In the genomic region with DNA sequence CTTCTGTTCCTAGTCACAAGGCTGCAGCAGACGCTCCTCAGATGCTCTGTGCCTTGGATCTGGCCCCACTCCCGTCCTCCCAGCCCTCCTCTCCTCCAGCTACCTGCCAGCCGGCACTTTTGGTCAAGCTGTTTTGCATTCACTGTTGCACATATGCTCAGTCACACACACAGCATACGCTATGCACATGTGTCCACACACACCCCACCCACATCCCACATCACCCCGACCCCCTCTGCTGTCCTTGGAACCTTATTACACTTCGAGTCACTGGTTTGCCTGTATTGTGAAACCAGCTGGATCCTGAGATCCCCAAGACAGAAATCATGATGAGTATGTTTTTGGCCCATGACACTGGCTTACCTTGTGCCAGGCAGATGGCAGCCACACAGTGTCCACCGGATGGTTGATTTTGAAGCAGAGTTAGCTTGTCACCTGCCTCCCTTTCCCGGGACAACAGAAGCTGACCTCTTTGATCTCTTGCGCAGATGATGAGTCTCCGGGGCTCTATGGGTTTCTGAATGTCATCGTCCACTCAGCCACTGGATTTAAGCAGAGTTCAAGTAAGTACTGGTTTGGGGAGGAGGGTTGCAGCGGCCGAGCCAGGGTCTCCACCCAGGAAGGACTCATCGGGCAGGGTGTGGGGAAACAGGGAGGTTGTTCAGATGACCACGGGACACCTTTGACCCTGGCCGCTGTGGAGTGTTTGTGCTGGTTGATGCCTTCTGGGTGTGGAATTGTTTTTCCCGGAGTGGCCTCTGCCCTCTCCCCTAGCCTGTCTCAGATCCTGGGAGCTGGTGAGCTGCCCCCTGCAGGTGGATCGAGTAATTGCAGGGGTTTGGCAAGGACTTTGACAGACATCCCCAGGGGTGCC, we compare ENCODE assay signal across 9 cellular contexts.
DNase-seq lines count a peak whose midpoint lies in the region; ATAC-seq, FAIRE-seq and TF ChIP-seq lines count a peak whose summit lies in the region.
"Had no signal": no experiment of that assay in that cellular context is flagged by ENCODE, and none has a peak within 500 bp of the region (broad histone marks: within the 10 kb centered on the region; RNA-seq: fewer than 3 reads in every experiment).

No MANE protein-coding gene starts in this region.

- no peak overlapping the region for H3K23ac ChIP-seq in H1 (ENCODE audit: insufficient read length)

- DNase-seq in NAMALWA (ENCODE audit: low spot score) (peak; percentile 82), H1 (ENCODE audit: low read depth in 1 of 2, low spot score in 2 of 2) (peak; percentile 25 to 91), medulla oblongata (ENCODE audit: extremely low spot score) (no peak)
- DNase-seq in activated CD8-positive, alpha-beta T cell treated with anti-CD3 and anti-CD28 coated beads for 36 hours, result peak; percentile 69
- DNase-seq in naive thymus-derived CD8-positive, alpha-beta T cell, result peak; percentile 32 to 75 (median 52)

- H2BK15ac ChIP-seq in H1 (ENCODE audit: low read length), result no peak overlapping the region

- H3K79me2 ChIP-seq in H1 (ENCODE audit: control insufficient read depth in 1 of 2, insufficient read depth in 2 of 2, low read length in 2 of 2), result no peaks in the 10 kb centered on the region

- H3K4me1 Mint-ChIP-seq in activated CD8-positive, alpha-beta T cell treated with anti-CD3 and anti-CD28 coated beads for 36 hours (ENCODE audit: low read depth), result no peaks in the 10 kb centered on the region
- peaks cover 0 to 5% (median 2%) of the 10 kb centered on the region in 4 donors for H3K4me1 Mint-ChIP-seq in naive thymus-derived CD8-positive, alpha-beta T cell

- H3K4me3 Mint-ChIP-seq in activated CD8-positive, alpha-beta T cell treated with anti-CD3 and anti-CD28 coated beads for 36 hours, result no peak overlapping the region
- no peak overlapping the region for H3K4me3 Mint-ChIP-seq in naive thymus-derived CD8-positive, alpha-beta T cell

- H3K9ac ChIP-seq in H1 (replicated peaks in 1 of 4; ENCODE audit: extremely low read depth in 1 of 4, low read depth in 3 of 4, low read length in 3 of 4) (no peak overlapping the region), stomach smooth muscle (ENCODE audit: low read length in 2 of 2) (peak overlapping the region in 1 of 2 donors; percentile 13)

- H3K27ac ChIP-seq in H1 (ENCODE audit: low read depth, low read length) (no peak overlapping the region), stomach smooth muscle (ENCODE audit: low read length) (peak overlapping the region; percentile 58)
- H3K27ac ChIP-seq: epithelial cell of prostate had no signal

- TF ChIP-seq POLR2A in H1 (IDR thresholded peaks at IDR 0.05; ENCODE audit: control extremely low read depth in 1 of 2, low read depth in 2 of 2, low read length in 2 of 2), result no peak

- H2BK5ac ChIP-seq in H1 (ENCODE audit: low read depth, low read length), result no peak overlapping the region

- H4K91ac ChIP-seq in H1 (replicated peaks; ENCODE audit: insufficient read length, low read length), result no peak overlapping the region

- intact Hi-C loops in activated CD8-positive, alpha-beta T cell treated with anti-CD3 and anti-CD28 coated beads for 36 hours (cut with micrococcal nuclease), result loop anchor here (10.0 kb wide), 1 partner anchor 335 kb away; no protein-coding TSS in a partner anchor

- FAIRE-seq in H1 (lab: Jason Lieb, UNC), result peak; percentile 32

- no peaks in the 10 kb centered on the region for H3K23me2 ChIP-seq in H1 (ENCODE audit: low read depth, low read length)

- CTCF ChIA-PET in activated CD8-positive, alpha-beta T cell treated with anti-CD3 and anti-CD28 coated beads for 36 hours (lab: Charles Lee), result interaction anchor here (0.5 to 3.3 kb wide), 36 partner anchors 8 to 333 kb away, joined by 3 to 64 read pairs (median 4); partner anchors contain the start of genes BCR and RAB36
- CTCF ChIA-PET in H1 (lab: Charles Lee; ENCODE audit: partially characterized antibody), result interaction anchor here (0.8 to 13.6 kb wide), 29 partner anchors 9 to 179 kb away, joined by 3 to 249 read pairs (median 6); partner anchors contain the start of gene BCR

- no peaks in the 10 kb centered on the region for H3K4me1 ChIP-seq in H1 (replicated peaks in 1 of 4; ENCODE audit: control insufficient read depth in 3 of 4, insufficient read depth in 4 of 4, low read length in 3 of 4)
- peaks cover 27% of the 10 kb centered on the region for H3K4me1 ChIP-seq in stomach smooth muscle (ENCODE audit: control insufficient read depth, insufficient read depth, low read length)

- H3K18ac ChIP-seq in H1 (ENCODE audit: extremely low read depth, low read length), result no peak overlapping the region

- no peak overlapping the region for H2BK12ac ChIP-seq in H1 (ENCODE audit: low read depth, low read length)

- TF ChIP-seq CTCF in GM12873 (IDR thresholded peaks at IDR 0.05; ENCODE audit: insufficient read depth, low read depth, low read length, missing control alignments), result peak; percentile 86
- peak; percentile 89 for TF ChIP-seq CTCF in activated CD8-positive, alpha-beta T cell treated with anti-CD3 and anti-CD28 coated beads for 36 hours (IDR thresholded peaks at IDR 0.05)
- TF ChIP-seq CTCF in H1 (IDR thresholded peaks at IDR 0.05; ENCODE audit: control extremely low read depth in 1 of 3, insufficient read depth in 1 of 3, low read depth in 1 of 3, low read length in 3 of 3), result peak; percentile 78 to 91 (median 87)

- peak; percentile 85 for ATAC-seq in activated CD8-positive, alpha-beta T cell treated with anti-CD3 and anti-CD28 coated beads for 36 hours
- peak; percentile 67 to 72 for ATAC-seq in naive thymus-derived CD8-positive, alpha-beta T cell
- ATAC-seq in HG02642 (IDR thresholded peaks at IDR 0.05; ENCODE audit: poor library complexity, unreplicated experiment), result no peak

- no peaks in the 10 kb centered on the region for H3K27me3 Mint-ChIP-seq in activated CD8-positive, alpha-beta T cell treated with anti-CD3 and anti-CD28 coated beads for 36 hours
- H3K27me3 Mint-ChIP-seq in naive thymus-derived CD8-positive, alpha-beta T cell, result no peaks in the 10 kb centered on the region

- no peak overlapping the region for H2AK5ac ChIP-seq in H1 (ENCODE audit: low read depth, low read length)

- H3K4me3 ChIP-seq in H1 (ENCODE audit: extremely low read depth in 1 of 4, insufficient read depth in 2 of 4, low read depth in 3 of 4, low read length in 4 of 4) (no peak overlapping the region), stomach smooth muscle (ENCODE audit: low read length in 2 of 2) (no peak overlapping the region)

- H3K9me3 Mint-ChIP-seq in activated CD8-positive, alpha-beta T cell treated with anti-CD3 and anti-CD28 coated beads for 36 hours, result no peaks in the 10 kb centered on the region
- H3K9me3 Mint-ChIP-seq in naive thymus-derived CD8-positive, alpha-beta T cell, result no peaks in the 10 kb centered on the region

- H3K14ac ChIP-seq in H1 (ENCODE audit: insufficient read length), result no peak overlapping the region

- 84% methylated on average over 18 of the region's 18 CpGs; no CpG with 5 or more reads in 1 of the 2 experiments for WGBS in H1 (ENCODE audit: extremely low coverage in 1 of 2, insufficient coverage in 1 of 2, insufficient read length in 1 of 2, insufficient replicate concordance in 2 of 2, low coverage in 1 of 2, low lambda C conversion rate in 2 of 2, missing lambda C conversion rate in 1 of 2), 2 experiments

- H3K36me3 ChIP-seq in H1 (ENCODE audit: control insufficient read depth in 2 of 4, insufficient read depth in 4 of 4, low read length in 3 of 4) (peaks cover 34 to 67% (median 56%) of the 10 kb centered on the region in 4 experiments), stomach smooth muscle (ENCODE audit: control insufficient read depth in 2 of 2, insufficient read depth in 2 of 2, low read length in 2 of 2) (peaks cover 27 to 61% of the 10 kb centered on the region in 2 donors)

- H3K4ac ChIP-seq in H1 (replicated peaks; ENCODE audit: insufficient read length, low read depth, low read length), result no peak overlapping the region

- no peak overlapping the region for H3K56ac ChIP-seq in H1 (replicated peaks; ENCODE audit: insufficient read length, low read depth, low read length)

- no peak for TF ChIP-seq EP300 in H1 (IDR thresholded peaks at IDR 0.05; ENCODE audit: borderline replicate concordance in 1 of 2, low read depth in 2 of 2, low read length in 2 of 2)

- H3K27ac Mint-ChIP-seq in activated CD8-positive, alpha-beta T cell treated with anti-CD3 and anti-CD28 coated beads for 36 hours, result no peak overlapping the region
- H3K27ac Mint-ChIP-seq in naive thymus-derived CD8-positive, alpha-beta T cell, result peak overlapping the region in 2 of 10 donors; percentile 49 to 76

- no peak overlapping the region for H4K8ac ChIP-seq in H1 (ENCODE audit: extremely low read depth, insufficient read depth, low read length)

- no peak overlapping the region for H2BK20ac ChIP-seq in H1 (ENCODE audit: low read length)

- no peak overlapping the region for H4K5ac ChIP-seq in H1 (ENCODE audit: insufficient read length, low read depth, low read length)

- POLR2A ChIA-PET in activated CD8-positive, alpha-beta T cell treated with anti-CD3 and anti-CD28 coated beads for 36 hours (lab: Charles Lee), result interaction anchor here (0.6 kb wide), 2 partner anchors 112 to 124 kb away, joined by 3 read pairs; no protein-coding TSS in a partner anchor
- POLR2A ChIA-PET in H1 (lab: Charles Lee; ENCODE audit: partially characterized antibody), result no interaction called here
- POLR2A ChIA-PET in naive thymus-derived CD8-positive, alpha-beta T cell (lab: Charles Lee), result interaction anchor here (0.6 to 2.6 kb wide), 2 partner anchors 41 to 111 kb away, joined by 3 to 11 read pairs; partner anchors contain the start of gene BCR

- peak; percentile 44 to 60 for TF ChIP-seq RAD21 in H1 (IDR thresholded peaks at IDR 0.05 in 1 of 2, conservative IDR thresholded peaks at IDR 0.05 in 1 of 2; ENCODE audit: low read depth in 2 of 2, low read length in 2 of 2)

- H3K4me2 ChIP-seq in H1 (ENCODE audit: insufficient read depth in 1 of 2, low read depth in 2 of 2, low read length in 2 of 2), result no peak overlapping the region

- peaks cover 5 to 18% of the 10 kb centered on the region in 2 experiments for H4K20me1 ChIP-seq in H1 (replicated peaks in 1 of 2; ENCODE audit: control insufficient read depth in 1 of 2, insufficient read depth in 2 of 2, low read length in 2 of 2)

- H3K27me3 ChIP-seq in H1 (replicated peaks in 1 of 4; ENCODE audit: control insufficient read depth in 3 of 4, extremely low read depth in 1 of 4, insufficient read depth in 3 of 4, low read length in 3 of 4), result no peaks in the 10 kb centered on the region
- no peaks in the 10 kb centered on the region for H3K27me3 ChIP-seq in stomach smooth muscle (ENCODE audit: control insufficient read depth in 1 of 2, insufficient read depth in 2 of 2, low read length in 2 of 2)

- no peaks in the 10 kb centered on the region for H3K79me1 ChIP-seq in H1 (ENCODE audit: low read depth, low read length)

- no peak overlapping the region for H2AFZ ChIP-seq in H1 (ENCODE audit: low read length)

- no peaks in the 10 kb centered on the region for H3K9me3 ChIP-seq in H1 (ENCODE audit: insufficient read depth in 2 of 2, low read depth in 1 of 2, low read length in 1 of 2)
- H3K9me3 ChIP-seq in stomach smooth muscle (ENCODE audit: control insufficient read depth in 2 of 2, low read length in 2 of 2), result no peaks in the 10 kb centered on the region

- H2BK120ac ChIP-seq in H1 (replicated peaks; ENCODE audit: low read depth, low read length), result no peak overlapping the region

- H3K36me3 Mint-ChIP-seq in activated CD8-positive, alpha-beta T cell treated with anti-CD3 and anti-CD28 coated beads for 36 hours (ENCODE audit: low read depth), result peaks cover 18% of the 10 kb centered on the region
- peaks cover 4 to 79% (median 15%) of the 10 kb centered on the region in 3 donors for H3K36me3 Mint-ChIP-seq in naive thymus-derived CD8-positive, alpha-beta T cell
